In genomic region chr6:113584767-113585166, GRCh38 we compare ENCODE assay signal across 19 cellular contexts.
A peak's percentile ranks its signal among the peaks of the same experiment; 100 is the strongest.
DNase-seq lines count a peak whose midpoint lies in the region; ATAC-seq and TF ChIP-seq lines count a peak whose summit lies in the region.
"Had no signal": no experiment of that assay in that cellular context is flagged by ENCODE, and none has a peak within 500 bp of the region (broad histone marks: within the 10 kb centered on the region; RNA-seq: fewer than 3 reads in every experiment).

No MANE protein-coding gene starts in this region.

- POLR2A ChIA-PET in activated CD8-positive, alpha-beta T cell treated with anti-CD3 and anti-CD28 coated beads, Interleukin-2, amount 10 ng/mL, durations not matched to agents 7 days and 5 days (lab: Charles Lee) = no interaction called here

- no peaks in the 10 kb centered on the region for H3K79me2 ChIP-seq in GM23338 (replicated peaks; ENCODE audit: insufficient read depth)

- no peaks in the 10 kb centered on the region for H3K36me3 ChIP-seq in GM23338 (ENCODE audit: insufficient read depth)
- no peaks in the 10 kb centered on the region for H3K36me3 ChIP-seq in endodermal cell (ENCODE audit: control insufficient read depth, insufficient read depth, low read length)
- no peaks in the 10 kb centered on the region for H3K36me3 ChIP-seq in esophagus squamous epithelium

- H4K20me1 ChIP-seq in GM23338 (replicated peaks; ENCODE audit: insufficient read depth) = no peaks in the 10 kb centered on the region

- H3K4me2 ChIP-seq in GM23338 = no peak overlapping the region

- H3K27me3 ChIP-seq in GM23338 (ENCODE audit: insufficient read depth) (no peaks in the 10 kb centered on the region), endodermal cell (ENCODE audit: control insufficient read depth, insufficient read depth, low read length, poor library complexity, severe bottlenecking) (no peaks in the 10 kb centered on the region), esophagus squamous epithelium (no peaks in the 10 kb centered on the region)

- ATAC-seq in GM23338 = no peak
- no peak for ATAC-seq in HG03442 (IDR thresholded peaks at IDR 0.05; ENCODE audit: unreplicated experiment)
- ATAC-seq in activated CD8-positive, alpha-beta T cell treated with anti-CD3 and anti-CD28 coated beads, Interleukin-2, amount 10 ng/mL, durations not matched to agents 7 days and 5 days = no peak
- ATAC-seq: GM12878, K562, PC-3 had no signal

- no peak for TF ChIP-seq POLR2A in esophagus squamous epithelium (IDR thresholded peaks at IDR 0.05)

- no peak overlapping the region for H3K4me3 ChIP-seq in GM23338
- no peak overlapping the region for H3K4me3 ChIP-seq in endodermal cell (ENCODE audit: low read length)
- H3K4me3 ChIP-seq in esophagus squamous epithelium = no peak overlapping the region
- H3K4me3 ChIP-seq: GM12878, K562 had no signal

- TF ChIP-seq CTCF in GM23338 (conservative IDR thresholded peaks at IDR 0.05; ENCODE audit: low read depth in 2 of 2) = no peak
- TF ChIP-seq CTCF in endodermal cell (conservative IDR thresholded peaks at IDR 0.05) = no peak
- TF ChIP-seq CTCF in esophagus squamous epithelium (IDR thresholded peaks at IDR 0.05) = no peak

- no peak overlapping the region for H2AFZ ChIP-seq in GM23338

- peaks cover 23% of the 10 kb centered on the region for H3K4me1 ChIP-seq in GM23338 (ENCODE audit: insufficient read depth)
- H3K4me1 ChIP-seq in endodermal cell (ENCODE audit: control insufficient read depth, insufficient read depth, low read length) = peaks cover 2% of the 10 kb centered on the region
- H3K4me1 ChIP-seq in esophagus squamous epithelium = no peaks in the 10 kb centered on the region

- H3K36me3 Mint-ChIP-seq in GM23338 (ENCODE audit: low read depth) = no peaks in the 10 kb centered on the region; the same call in 2 of the 3 replicates
- no peaks in the 10 kb centered on the region for H3K36me3 Mint-ChIP-seq in endodermal cell (ENCODE audit: low read depth)
- H3K36me3 Mint-ChIP-seq in activated CD8-positive, alpha-beta T cell treated with anti-CD3 and anti-CD28 coated beads, Interleukin-2, amount 10 ng/mL, durations not matched to agents 7 days and 5 days (ENCODE audit: low read depth) = no peaks in the 10 kb centered on the region
- H3K36me3 Mint-ChIP-seq: CD14-positive monocyte had no signal

- no peaks in the 10 kb centered on the region for H3K9me3 Mint-ChIP-seq in GM23338
- H3K9me3 Mint-ChIP-seq in endodermal cell = no peaks in the 10 kb centered on the region
- H3K9me3 Mint-ChIP-seq in activated CD8-positive, alpha-beta T cell treated with anti-CD3 and anti-CD28 coated beads, Interleukin-2, amount 10 ng/mL, durations not matched to agents 7 days and 5 days (ENCODE audit: insufficient read depth) = no peaks in the 10 kb centered on the region

- H3K9me2 ChIP-seq in GM23338 (ENCODE audit: insufficient read depth) = peaks cover 9% of the 10 kb centered on the region

- DNase-seq in DMS153 (lab: John Stamatoyannopoulos, UW) (peak; percentile 44), DMS153 treated with DMSO at 0.1 percent for 48 hours (lab: John Stamatoyannopoulos, UW; ENCODE audit: unreplicated experiment) (no peak), GM23338 (ENCODE audit: low spot score) (no peak), NCI-H2029 (lab: John Stamatoyannopoulos, UW) (peak; percentile 21), endodermal cell (no peak), esophagus squamous epithelium (lab: John Stamatoyannopoulos, UW) (no peak)
- no peak for DNase-seq in activated CD8-positive, alpha-beta T cell treated with anti-CD3 and anti-CD28 coated beads, Interleukin-2, amount 10 ng/mL, durations not matched to agents 7 days and 5 days
- DNase-seq: HCEC 1CT, NCI-H1092 treated with DMSO at 0.1 percent for 48 hours, NCI-H345, NCI-H524 treated with DMSO at 0.1 percent for 48 hours, PC-3, T-helper 1 cell had no signal

- H3K27ac Mint-ChIP-seq in GM23338 = peak overlapping the region; percentile 2; the same call in 1 of the 2 replicates
- H3K27ac Mint-ChIP-seq in endodermal cell = peak overlapping the region; percentile 40
- H3K27ac Mint-ChIP-seq in activated CD8-positive, alpha-beta T cell treated with anti-CD3 and anti-CD28 coated beads, Interleukin-2, amount 10 ng/mL, durations not matched to agents 7 days and 5 days = no peak overlapping the region
- H3K27ac Mint-ChIP-seq: CD14-positive monocyte had no signal

- WGBS in endodermal cell (ENCODE audit: insufficient coverage in 1 of 2, insufficient read length in 1 of 2), 2 experiments = 73 to 96% methylated on average over 2 to 4 of the region's 4 CpGs
- WGBS in esophagus squamous epithelium, 2 donors = 97 to 100% methylated on average over 2 to 4 of the region's 4 CpGs

- H3K4me3 Mint-ChIP-seq in GM23338 (no peak overlapping the region), endodermal cell (no peak overlapping the region)
- H3K4me3 Mint-ChIP-seq in activated CD8-positive, alpha-beta T cell treated with anti-CD3 and anti-CD28 coated beads, Interleukin-2, amount 10 ng/mL, durations not matched to agents 7 days and 5 days = no peak overlapping the region
- H3K4me3 Mint-ChIP-seq: CD14-positive monocyte had no signal

- CTCF ChIA-PET in activated CD8-positive, alpha-beta T cell treated with anti-CD3 and anti-CD28 coated beads, Interleukin-2, amount 10 ng/mL, durations not matched to agents 7 days and 5 days (lab: Charles Lee) = no interaction called here

- H3K27me3 Mint-ChIP-seq in GM23338 (ENCODE audit: insufficient read depth, low read depth, poor library complexity) (no peaks in the 10 kb centered on the region), endodermal cell (ENCODE audit: insufficient read depth) (no peaks in the 10 kb centered on the region)
- H3K27me3 Mint-ChIP-seq in activated CD8-positive, alpha-beta T cell treated with anti-CD3 and anti-CD28 coated beads, Interleukin-2, amount 10 ng/mL, durations not matched to agents 7 days and 5 days (ENCODE audit: low read depth) = no peaks in the 10 kb centered on the region

- no peak overlapping the region for H3K9ac ChIP-seq in endodermal cell (ENCODE audit: extremely low read depth, low read length, poor library complexity, severe bottlenecking)

- no peaks in the 10 kb centered on the region for H3K9me3 ChIP-seq in endodermal cell (ENCODE audit: control insufficient read depth, low read length)
- no peaks in the 10 kb centered on the region for H3K9me3 ChIP-seq in esophagus squamous epithelium

- H3K4me1 Mint-ChIP-seq in GM23338 (peaks cover 37% of the 10 kb centered on the region), endodermal cell (peaks cover 21% of the 10 kb centered on the region)
- no peaks in the 10 kb centered on the region for H3K4me1 Mint-ChIP-seq in activated CD8-positive, alpha-beta T cell treated with anti-CD3 and anti-CD28 coated beads, Interleukin-2, amount 10 ng/mL, durations not matched to agents 7 days and 5 days (ENCODE audit: low read depth)

- no peaks in the 10 kb centered on the region for H3F3A ChIP-seq in GM23338 (replicated peaks; ENCODE audit: low read depth)

- intact Hi-C loops in esophagus squamous epithelium (cut with DNase I) = no loop called here

- H3K27ac ChIP-seq in GM23338 (ENCODE audit: low read depth) = no peak overlapping the region
- H3K27ac ChIP-seq in endodermal cell (ENCODE audit: low read depth, low read length) = no peak overlapping the region
- H3K27ac ChIP-seq in esophagus squamous epithelium = no peak overlapping the region
- H3K27ac ChIP-seq: 22Rv1, RWPE1 had no signal

TF ChIP-seq in GM23338, 12 proteins besides CTCF, POLR2A, EP300 and RAD21 (continues in another document):
- TF ChIP-seq STAT1 (IDR thresholded peaks at IDR 0.05; ENCODE audit: unreplicated experiment) (no peak), ZNF114 (CRISPR knock-in tag; IDR thresholded peaks at IDR 0.05) (no peak), EZH2 (IDR thresholded peaks at IDR 0.05; ENCODE audit: low read depth, unreplicated experiment) (no peak)

Comparison
In these comparisons a context has a peak if more than half of its experiments do, and no peak if none do; other contexts are left out.
1. DNase-seq: peak in DMS153 (single experiment) and NCI-H2029 (single experiment); none in DMS153 treated with DMSO at 0.1 percent for 48 hours (single experiment), GM23338 (single experiment), endodermal cell (single experiment), esophagus squamous epithelium (single experiment) and activated CD8-positive, alpha-beta T cell treated with anti-CD3 and anti-CD28 coated beads, Interleukin-2, amount 10 ng/mL, durations not matched to agents 7 days and 5 days (single experiment).